Comparison of ENCODE assay signal across 11 cellular contexts in genomic region chrX:119273807-119274192, GRCh38. TPM values are rescaled to one million over a fixed set of nuclear protein-coding genes. Genes with fewer than 3 reads are reported as not detected.
A peak's percentile ranks its signal among the peaks of the same experiment; 100 is the strongest.
DNase-seq lines count a peak whose midpoint lies in the region; ATAC-seq and TF ChIP-seq lines count a peak whose summit lies in the region.
"Had no signal": no experiment of that assay in that cellular context is flagged by ENCODE, and none has a peak within 500 bp of the region (broad histone marks: within the 10 kb centered on the region; RNA-seq: fewer than 3 reads in every experiment).

No MANE protein-coding gene starts in this region.

- H3K9ac ChIP-seq in endodermal cell (ENCODE audit: extremely low read depth, low read length, poor library complexity, severe bottlenecking) (no peak overlapping the region), trophoblast cell (ENCODE audit: low read length) (no peak overlapping the region)

- no peak overlapping the region for H2BK120ac ChIP-seq in trophoblast cell (ENCODE audit: insufficient read depth, low read length, poor library complexity)

- no peak overlapping the region for H4K12ac ChIP-seq in trophoblast cell (ENCODE audit: low read depth, low read length)

- H3K27me3 ChIP-seq in endodermal cell (ENCODE audit: control insufficient read depth, insufficient read depth, low read length, poor library complexity, severe bottlenecking) = peaks cover 18% of the 10 kb centered on the region
- no peaks in the 10 kb centered on the region for H3K27me3 ChIP-seq in trophoblast cell (ENCODE audit: insufficient read depth, low read length)

- H3K9me3 ChIP-seq in endodermal cell (ENCODE audit: control insufficient read depth, low read length) = no peaks in the 10 kb centered on the region
- H3K9me3 ChIP-seq in trophoblast cell (ENCODE audit: insufficient read depth, low read depth, low read length) = no peaks in the 10 kb centered on the region
- H3K9me3 ChIP-seq: tibial nerve had no signal

- 57 to 87% methylated on average over 16 to 20 of the region's 20 CpGs for WGBS in endodermal cell (ENCODE audit: insufficient coverage in 1 of 2, insufficient read length in 1 of 2), 2 experiments
- whole genome bisulfite sequencing in trophoblast cell (ENCODE audit: extremely low coverage, insufficient coverage, insufficient read length) = no CpG with 5 or more reads among the region's 20 CpGs

- H3K27ac Mint-ChIP-seq in activated CD4-positive, alpha-beta T cell treated with anti-CD3 and anti-CD28 coated beads for 36 hours = no peak overlapping the region
- H3K27ac Mint-ChIP-seq in activated B cell treated with CpG ODN at 0.5 μM for 24 hours (no peak overlapping the region), endodermal cell (no peak overlapping the region)

- peak overlapping the region; percentile 45 for H3K4me3 Mint-ChIP-seq in activated CD4-positive, alpha-beta T cell treated with anti-CD3 and anti-CD28 coated beads for 36 hours
- H3K4me3 Mint-ChIP-seq in activated B cell treated with CpG ODN at 0.5 μM for 24 hours (peak overlapping the region; percentile 72), endodermal cell (peak overlapping the region; percentile 48)

- H3K4ac ChIP-seq in trophoblast cell (ENCODE audit: low read depth, low read length) = no peak overlapping the region

- H4K8ac ChIP-seq in trophoblast cell (ENCODE audit: low read depth, low read length) = no peak overlapping the region

- no peaks in the 10 kb centered on the region for H3K79me2 ChIP-seq in trophoblast cell (ENCODE audit: control insufficient read depth, insufficient read depth, low read length, poor library complexity)

- H3K27me3 Mint-ChIP-seq in activated CD4-positive, alpha-beta T cell treated with anti-CD3 and anti-CD28 coated beads for 36 hours = peaks cover 8% of the 10 kb centered on the region
- peaks cover 13% of the 10 kb centered on the region for H3K27me3 Mint-ChIP-seq in activated B cell treated with CpG ODN at 0.5 μM for 24 hours
- peaks cover 44% of the 10 kb centered on the region for H3K27me3 Mint-ChIP-seq in endodermal cell (ENCODE audit: insufficient read depth)

- H3K4me3 ChIP-seq in endodermal cell (ENCODE audit: low read length) = no peak overlapping the region
- H3K4me3 ChIP-seq in trophoblast cell (ENCODE audit: low read depth, low read length) = no peak overlapping the region
- H3K4me3 ChIP-seq: lung had no signal

- intact Hi-C loops in activated CD4-positive, alpha-beta T cell treated with anti-CD3 and anti-CD28 coated beads for 36 hours (cut with DNase I, micrococcal nuclease) = no loop called here
- intact Hi-C loops in activated B cell treated with CpG ODN at 0.5 μM for 24 hours (cut with micrococcal nuclease) = no loop called here

- H3K36me3 Mint-ChIP-seq in activated CD4-positive, alpha-beta T cell treated with anti-CD3 and anti-CD28 coated beads for 36 hours (ENCODE audit: low read depth) = no peaks in the 10 kb centered on the region
- H3K36me3 Mint-ChIP-seq in activated B cell treated with CpG ODN at 0.5 μM for 24 hours (ENCODE audit: low read depth) (no peaks in the 10 kb centered on the region), endodermal cell (ENCODE audit: low read depth) (no peaks in the 10 kb centered on the region)

- no peaks in the 10 kb centered on the region for H3K79me1 ChIP-seq in trophoblast cell (ENCODE audit: low read length)

- H4K91ac ChIP-seq in trophoblast cell (ENCODE audit: low read depth, low read length) = no peak overlapping the region

- TF ChIP-seq CTCF in activated B cell treated with CpG ODN at 0.5 μM for 24 hours (IDR thresholded peaks at IDR 0.05) (no peak), endodermal cell (conservative IDR thresholded peaks at IDR 0.05) (no peak)

- no peak for DNase-seq in activated CD4-positive, alpha-beta T cell treated with anti-CD3 and anti-CD28 coated beads for 36 hours
- DNase-seq in activated CD4-positive, alpha-beta T cell treated with anti-CD3 and anti-CD28 coated beads for 4 hours = no peak
- DNase-seq in activated B cell treated with CpG ODN at 0.5 μM for 24 hours (no peak), endodermal cell (no peak), trophoblast cell (no peak), midbrain (lab: John Stamatoyannopoulos, UW) (no peak), NCI-H1105 (lab: John Stamatoyannopoulos, UW) (no peak)
- DNase-seq: NCI-H1048 had no signal

- H3K9me3 Mint-ChIP-seq in activated CD4-positive, alpha-beta T cell treated with anti-CD3 and anti-CD28 coated beads for 36 hours (ENCODE audit: low read depth) = no peaks in the 10 kb centered on the region
- no peaks in the 10 kb centered on the region for H3K9me3 Mint-ChIP-seq in activated B cell treated with CpG ODN at 0.5 μM for 24 hours
- peaks cover 53% of the 10 kb centered on the region for H3K9me3 Mint-ChIP-seq in endodermal cell

- no peak overlapping the region for H2BK12ac ChIP-seq in trophoblast cell (ENCODE audit: low read length)

- H3K23ac ChIP-seq in trophoblast cell (ENCODE audit: low read length) = no peak overlapping the region

- no peak overlapping the region for H2BK5ac ChIP-seq in trophoblast cell (ENCODE audit: low read depth, low read length, poor library complexity)

- H3K14ac ChIP-seq in trophoblast cell (ENCODE audit: low read length) = no peak overlapping the region

- POLR2A ChIA-PET in activated CD4-positive, alpha-beta T cell treated with anti-CD3 and anti-CD28 coated beads for 36 hours (lab: Charles Lee) = no interaction called here
- POLR2A ChIA-PET in activated B cell treated with CpG ODN at 0.5 μM for 24 hours (lab: Charles Lee) = no interaction called here

- H2AFZ ChIP-seq in trophoblast cell (ENCODE audit: insufficient read depth, low read length, poor library complexity) = peak overlapping the region; percentile 25

- H3K27ac ChIP-seq in endodermal cell (ENCODE audit: low read depth, low read length) (no peak overlapping the region), trophoblast cell (ENCODE audit: low read depth, low read length) (no peak overlapping the region)
- H3K27ac ChIP-seq: tibial nerve had no signal

- no peak overlapping the region for H2AK5ac ChIP-seq in trophoblast cell (ENCODE audit: low read length)

- CTCF ChIA-PET in activated CD4-positive, alpha-beta T cell treated with anti-CD3 and anti-CD28 coated beads for 36 hours (lab: Charles Lee) = interaction anchor here (0.7 to 1.9 kb wide), 3 partner anchors 8 to 155 kb away, joined by 3 to 5 read pairs (median 3); no protein-coding TSS in a partner anchor
- CTCF ChIA-PET in activated B cell treated with CpG ODN at 0.5 μM for 24 hours (lab: Charles Lee) = no interaction called here

- ATAC-seq in activated CD4-positive, alpha-beta T cell treated with anti-CD3 and anti-CD28 coated beads for 36 hours = no peak
- no peak for ATAC-seq in activated B cell treated with CpG ODN at 0.5 μM for 24 hours (ENCODE audit: low read depth)
- no peak for ATAC-seq in GM21381 (IDR thresholded peaks at IDR 0.05; ENCODE audit: unreplicated experiment)

- H3K18ac ChIP-seq in trophoblast cell (ENCODE audit: low read length) = no peak overlapping the region

- H3K4me1 ChIP-seq in endodermal cell (ENCODE audit: control insufficient read depth, insufficient read depth, low read length) (peaks cover 3% of the 10 kb centered on the region), trophoblast cell (ENCODE audit: control insufficient read depth in 1 of 2, insufficient read depth in 2 of 2, low read length in 2 of 2) (peaks cover 0 to 10% of the 10 kb centered on the region in 2 experiments)
- H3K4me1 ChIP-seq: tibial nerve had no signal

- H3K36me3 ChIP-seq in endodermal cell (ENCODE audit: control insufficient read depth, insufficient read depth, low read length) = no peaks in the 10 kb centered on the region
- H3K36me3 ChIP-seq in trophoblast cell (ENCODE audit: control insufficient read depth in 1 of 2, insufficient read depth in 2 of 2, low read length in 2 of 2) = no peaks in the 10 kb centered on the region
- H3K36me3 ChIP-seq: tibial nerve had no signal

- peak overlapping the region; percentile 58 for H3K4me2 ChIP-seq in trophoblast cell (ENCODE audit: low read length)

- peaks cover 8% of the 10 kb centered on the region for H3K4me1 Mint-ChIP-seq in activated CD4-positive, alpha-beta T cell treated with anti-CD3 and anti-CD28 coated beads for 36 hours
- H3K4me1 Mint-ChIP-seq in activated B cell treated with CpG ODN at 0.5 μM for 24 hours = peaks cover 9% of the 10 kb centered on the region
- H3K4me1 Mint-ChIP-seq in endodermal cell = no peaks in the 10 kb centered on the region

RNA-seq across cellular contexts. Expression of gene PGRMC1, which starts 37.7 kb away (rescaled TPM):
- total RNA-seq in activated CD4-positive, alpha-beta T cell treated with anti-CD3 and anti-CD28 coated beads for 36 hours = 10 to 100 TPM; 30.8 to 37.3 TPM
- 8.5 and 9.8 TPM in 2 replicates for total RNA-seq in activated B cell treated with CpG ODN at 0.5 μM for 24 hours
- 100 to 1,000 TPM; 108 to 115 TPM for total RNA-seq in endodermal cell
- 275 TPM for polyA plus RNA-seq in endodermal cell (2013, experiment 1 of 2)
- polyA plus RNA-seq in endodermal cell (2013, experiment 2 of 2) = 271 TPM
- polyA plus RNA-seq in trophoblast cell (2013) = 110 and 119 TPM in 2 replicates
